ENCODE assay signal across 8 cellular contexts in the genomic region with DNA sequence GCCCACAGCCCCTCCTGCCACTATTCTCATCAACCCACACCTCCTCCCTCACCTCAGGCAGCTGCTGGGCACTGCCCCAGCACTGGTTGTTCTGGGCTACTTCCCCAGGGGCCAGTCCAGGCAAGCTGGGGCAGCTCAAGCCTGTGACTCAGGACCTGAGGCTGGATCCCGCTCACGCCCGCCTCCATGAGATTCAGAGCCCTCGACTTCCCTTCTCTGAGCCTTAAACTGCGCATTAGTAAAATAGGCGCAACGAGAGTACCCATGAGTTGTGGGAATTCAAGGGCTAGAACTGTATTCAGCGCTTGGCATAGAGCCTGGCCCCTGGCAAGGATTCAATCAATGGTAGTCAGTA. TPM values are rescaled to one million over a fixed set of nuclear protein-coding genes. Genes with fewer than 3 reads are reported as not detected.
DNase-seq lines count a peak whose midpoint lies in the region; TF ChIP-seq lines count a peak whose summit lies in the region.

No MANE protein-coding gene starts in this region.

- H3K9me3 ChIP-seq in spleen, result no peaks in the 10 kb centered on the region

- peak overlapping the region; percentile 66 for H3K27ac ChIP-seq in 22Rv1
- peak overlapping the region; percentile 82 to 95 (median 88) for H3K27ac ChIP-seq in spleen

- in situ Hi-C loops in astrocyte of the spinal cord (cut with HindIII; ENCODE audit: low sequenced_read_pairs), result no loop called here

- TF ChIP-seq CTCF in 22Rv1 (IDR thresholded peaks at IDR 0.05) (no peak), astrocyte of the spinal cord (IDR thresholded peaks at IDR 0.05; ENCODE audit: low read depth, low read length) (no peak), spleen (IDR thresholded peaks at IDR 0.05 in 8 of 11, conservative IDR thresholded peaks at IDR 0.05 in 3 of 11) (no peak)

- H3K27me3 ChIP-seq in spleen (replicated peaks in 1 of 7), result no peaks in the 10 kb centered on the region

- DNase-seq in GM04503 (ENCODE audit: low read depth) (peak; percentile 60), NCI-H226 (peak; percentile 91), astrocyte of the spinal cord (ENCODE audit: low read depth, low spot score) (peak; percentile 86), islet precursor cell (peak; percentile 82), spleen (peak; percentile 90), putamen (ENCODE audit: low spot score) (no peak), middle frontal gyrus (ENCODE audit: extremely low spot score, low spot score) (no peak)

- WGBS in spleen, 5 donors, result 12 to 34% (median 20%) methylated on average over 8 of the region's 8 CpGs

- H3K36me3 ChIP-seq in spleen, result no peaks in the 10 kb centered on the region

- TF ChIP-seq POLR2A in spleen (IDR thresholded peaks at IDR 0.05), result no peak

- intact Hi-C loops in spleen (cut with DNase I; ENCODE audit: low total_unique reads), result loop anchor here (5.0 kb wide), 1 partner anchor 38 kb away; no protein-coding TSS in a partner anchor

- H3K4me3 ChIP-seq in astrocyte of the spinal cord (ENCODE audit: low read depth, low read length) (peak overlapping the region; percentile 40), spleen (peak overlapping the region; percentile 33 to 76 (median 59))

- H3K4me1 ChIP-seq in spleen, result peaks cover 34 to 82% (median 61%) of the 10 kb centered on the region in 6 donors

RNA-seq across cellular contexts. Expression of a gene that starts 0.8 kb away (rescaled TPM):
- total RNA-seq in spleen, result 100 to 1,000 TPM in 4 of 7 donors, 10 to 100 TPM in 3; 65.3 to 174 (median 125) TPM
- polyA plus RNA-seq in spleen, result 100 to 1,000 TPM in 1 of 3 donors, 10 to 100 TPM in 2; 27.8 to 111 (median 35.3) TPM

Comparison
In these comparisons a context has a peak if more than half of its experiments do, and no peak if none do; other contexts are left out.
1. DNase-seq: peak in GM04503 (single experiment), NCI-H226 (single experiment), astrocyte of the spinal cord (single experiment), islet precursor cell (single experiment) and spleen (single experiment); none in putamen (single experiment) and middle frontal gyrus (single experiment).